ENCODE assay signal across 8 cellular contexts in genomic region chr2:242031481-242032019, GRCh38.
A peak's percentile ranks its signal among the peaks of the same experiment; 100 is the strongest.
DNase-seq lines count a peak whose midpoint lies in the region; ATAC-seq and TF ChIP-seq lines count a peak whose summit lies in the region.

No MANE protein-coding gene starts in this region.

- WGBS in thyroid gland, 2 donors: 66 to 76% methylated on average over 20 of the region's 20 CpGs

- no peak overlapping the region for H3K4me3 Mint-ChIP-seq in neural progenitor cell

- TF ChIP-seq CTCF in HL-60 (IDR thresholded peaks at IDR 0.05; ENCODE audit: insufficient read depth, low read length) (no peak), coronary artery (IDR thresholded peaks at IDR 0.05) (no peak), neural progenitor cell (IDR thresholded peaks at IDR 0.05) (no peak), thyroid gland (IDR thresholded peaks at IDR 0.05) (no peak)

- no peaks in the 10 kb centered on the region for H4K20me1 ChIP-seq in neural progenitor cell (ENCODE audit: low read depth)

- peaks cover 15% of the 10 kb centered on the region for H3K27me3 Mint-ChIP-seq in neural progenitor cell (ENCODE audit: insufficient read depth, low read depth)

- H2AFZ ChIP-seq in neural progenitor cell (replicated peaks): no peak overlapping the region

- intact Hi-C loops in thyroid gland (cut with DNase I): no loop called here

- no peaks in the 10 kb centered on the region for H3K4me1 ChIP-seq in neural progenitor cell
- H3K4me1 ChIP-seq in thyroid gland: no peaks in the 10 kb centered on the region

- no peaks in the 10 kb centered on the region for H3K36me3 ChIP-seq in neural progenitor cell
- H3K36me3 ChIP-seq in thyroid gland: no peaks in the 10 kb centered on the region

- H3K27me3 ChIP-seq in HL-60 (ENCODE audit: insufficient read depth, poor library complexity, severe bottlenecking) (peaks cover 39% of the 10 kb centered on the region), neural progenitor cell (no peaks in the 10 kb centered on the region), thyroid gland (no peaks in the 10 kb centered on the region)

- no peak overlapping the region for H3K27ac ChIP-seq in HL-60 (replicated peaks)
- no peak overlapping the region for H3K27ac ChIP-seq in coronary artery
- no peak overlapping the region for H3K27ac ChIP-seq in neural progenitor cell
- H3K27ac ChIP-seq in thyroid gland: no peak overlapping the region

- H3F3A ChIP-seq in neural progenitor cell (ENCODE audit: low read depth): no peaks in the 10 kb centered on the region

- H3K9me3 Mint-ChIP-seq in neural progenitor cell: no peaks in the 10 kb centered on the region

- no peak overlapping the region for H3K4me3 ChIP-seq in HL-60 (replicated peaks; ENCODE audit: insufficient read depth, low read length)
- H3K4me3 ChIP-seq in coronary artery: no peak overlapping the region
- no peak overlapping the region for H3K4me3 ChIP-seq in neural progenitor cell
- no peak overlapping the region for H3K4me3 ChIP-seq in thyroid gland (replicated peaks in 1 of 3)

- no peak overlapping the region for H3K9ac ChIP-seq in neural progenitor cell

- peaks cover 4% of the 10 kb centered on the region for H3K4me1 Mint-ChIP-seq in neural progenitor cell

- H3K9me3 ChIP-seq in neural progenitor cell (ENCODE audit: low read depth) (no peaks in the 10 kb centered on the region), thyroid gland (no peaks in the 10 kb centered on the region)

- no peaks in the 10 kb centered on the region for H3K79me2 ChIP-seq in neural progenitor cell (ENCODE audit: low read depth)

- peak; percentile 15 to 35 for DNase-seq in HL-60 (ENCODE audit: low read depth in 1 of 2, low spot score in 1 of 2)
- DNase-seq in activated CD4-positive, alpha-beta T cell treated with anti-CD3 and anti-CD28 coated beads for 4 hours: peak; percentile 58 to 65
- peak; percentile 46 for DNase-seq in coronary artery (ENCODE audit: low spot score)
- DNase-seq in stimulated activated CD4-positive, alpha-beta T cell treated with anti-CD3 and anti-CD28 coated beads, Interleukin-4, amount 100 ng/mL, for 48 hours (ENCODE audit: low read depth in 2 of 2): peak; percentile 8 to 12
- DNase-seq in neural progenitor cell (ENCODE audit: low spot score): no peak
- no peak for DNase-seq in erythroblast (lab: John Stamatoyannopoulos, UW)
- no peak for DNase-seq in thyroid gland

- TF ChIP-seq POLR2A in erythroblast (IDR thresholded peaks at IDR 0.05; ENCODE audit: low read length) (no peak), thyroid gland (IDR thresholded peaks at IDR 0.05) (no peak)

- no peak overlapping the region for H3K27ac Mint-ChIP-seq in neural progenitor cell

- no peak overlapping the region for H3K4me2 ChIP-seq in neural progenitor cell

- H3K36me3 Mint-ChIP-seq in neural progenitor cell: no peaks in the 10 kb centered on the region

- ATAC-seq in GM18873 (IDR thresholded peaks at IDR 0.05; ENCODE audit: low FRiP score, unreplicated experiment): no peak

Comparison
In these comparisons a context has a peak if more than half of its experiments do, and no peak if none do; other contexts are left out.
1. DNase-seq: peak in HL-60 (2 of 2), activated CD4-positive, alpha-beta T cell treated with anti-CD3 and anti-CD28 coated beads for 4 hours (2 of 2), coronary artery (single experiment) and stimulated activated CD4-positive, alpha-beta T cell treated with anti-CD3 and anti-CD28 coated beads, Interleukin-4, amount 100 ng/mL, for 48 hours (2 of 2); none in neural progenitor cell (single experiment), erythroblast (0 of 2) and thyroid gland (0 of 2).